In the genomic region with DNA sequence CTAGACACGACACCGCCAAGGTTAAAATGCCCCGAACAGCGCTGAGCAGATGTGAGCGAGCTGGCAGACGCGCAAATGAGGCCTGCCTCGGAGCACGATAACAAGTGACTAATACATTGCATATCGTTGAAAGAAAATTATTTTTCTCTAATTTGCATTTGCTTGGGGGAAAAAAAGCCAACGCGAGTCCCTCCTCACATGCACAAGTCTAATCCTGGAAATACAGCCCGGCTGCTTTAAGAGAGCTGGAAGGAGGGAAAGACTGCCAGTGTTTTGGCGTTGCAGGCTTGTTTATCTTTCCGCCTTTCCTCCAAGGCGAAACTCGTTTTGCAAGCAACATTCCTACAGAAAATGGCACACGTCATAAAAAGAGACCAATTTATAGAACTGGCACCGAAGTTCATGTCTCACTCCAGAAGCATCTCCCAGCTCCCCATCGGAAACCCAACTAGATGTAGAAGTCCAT, we compare ENCODE assay signal across 11 cellular contexts. TPM values are rescaled to one million over a fixed set of nuclear protein-coding genes. Genes with fewer than 3 reads are reported as not detected.
DNase-seq lines count a peak whose midpoint lies in the region; ATAC-seq and TF ChIP-seq lines count a peak whose summit lies in the region.
"Had no signal": no experiment of that assay in that cellular context is flagged by ENCODE, and none has a peak within 500 bp of the region (broad histone marks: within the 10 kb centered on the region; RNA-seq: fewer than 3 reads in every experiment).

No MANE protein-coding gene starts in this region.

- peaks cover 62% of the 10 kb centered on the region for H3K4me1 Mint-ChIP-seq in activated B cell treated with CpG ODN at 0.5 μM for 24 hours

- peaks cover 0 to 59% of the 10 kb centered on the region in 2 donors for H3K4me1 ChIP-seq in right atrium auricular region
- H3K4me1 ChIP-seq in iPS-18a (ENCODE audit: control insufficient read depth, low read depth, low read length), result peaks cover 84% of the 10 kb centered on the region
- peaks cover 16 to 84% (median 48%) of the 10 kb centered on the region in 4 donors for H3K4me1 ChIP-seq in transverse colon

- TF ChIP-seq POLR2A in transverse colon (IDR thresholded peaks at IDR 0.05), result no peak

- peak overlapping the region; percentile 44 for H3K4me3 Mint-ChIP-seq in activated B cell treated with CpG ODN at 0.5 μM for 24 hours

- WGBS in transverse colon (ENCODE audit: low coverage in 1 of 2), 2 donors, result 38 to 40% methylated on average over 5 to 20 of the region's 20 CpGs

- no peak for TF ChIP-seq EP300 in transverse colon (IDR thresholded peaks at IDR 0.05; ENCODE audit: low read depth)

- H3K36me3 ChIP-seq in right atrium auricular region (no peaks in the 10 kb centered on the region), iPS-18a (ENCODE audit: control insufficient read depth, low read depth, low read length) (no peaks in the 10 kb centered on the region), transverse colon (no peaks in the 10 kb centered on the region)

- H3K9me3 ChIP-seq in right atrium auricular region, result no peaks in the 10 kb centered on the region
- no peaks in the 10 kb centered on the region for H3K9me3 ChIP-seq in iPS-18a (ENCODE audit: control insufficient read depth, low read depth, low read length)
- no peaks in the 10 kb centered on the region for H3K9me3 ChIP-seq in transverse colon

- no peak overlapping the region for H3K27ac Mint-ChIP-seq in activated B cell treated with CpG ODN at 0.5 μM for 24 hours

- H3K27me3 Mint-ChIP-seq in activated B cell treated with CpG ODN at 0.5 μM for 24 hours, result no peaks in the 10 kb centered on the region

- in situ Hi-C loops in transverse colon (cut with MboI; ENCODE audit: low pct_ligation_motif_present in 1 of 4, low pct_unique_long_range_greater_than_20kb in 1 of 4, low sequenced_read_pairs in 3 of 4), result loop anchor here in 1 of 4 donors (10.0 kb wide), 1 partner anchor 50 kb away; no protein-coding TSS in a partner anchor

- peak; percentile 27 for ATAC-seq in Right ventricle myocardium inferior
- no peak for ATAC-seq in activated B cell treated with CpG ODN at 0.5 μM for 24 hours (ENCODE audit: low read depth)
- ATAC-seq in GM19395 (IDR thresholded peaks at IDR 0.05; ENCODE audit: unreplicated experiment), result no peak

- H3K27me3 ChIP-seq in right atrium auricular region (peaks cover 0 to under 1% of the 10 kb centered on the region in 2 donors), iPS-18a (ENCODE audit: control insufficient read depth, insufficient read depth, low read length) (peaks cover 82% of the 10 kb centered on the region), transverse colon (no peaks in the 10 kb centered on the region)

- POLR2A ChIA-PET in activated B cell treated with CpG ODN at 0.5 μM for 24 hours (lab: Charles Lee), result interaction anchor here (0.6 to 4.7 kb wide), 5 partner anchors 8 to 353 kb away, joined by 3 to 23 read pairs (median 3); a partner anchor contains a TSS

- intact Hi-C loops in Right ventricle myocardium inferior (cut with DNase I), result no loop called here
- intact Hi-C loops in activated B cell treated with CpG ODN at 0.5 μM for 24 hours (cut with micrococcal nuclease), result no loop called here
- intact Hi-C loops in transverse colon (cut with DNase I; ENCODE audit: low total_unique reads), result no loop called here

- H3K27ac ChIP-seq in right atrium auricular region, result no peak overlapping the region
- no peak overlapping the region for H3K27ac ChIP-seq in iPS-18a (ENCODE audit: low read length)
- H3K27ac ChIP-seq in transverse colon, result peak overlapping the region; percentile 59 to 83 (median 72)

- H3K4me3 ChIP-seq in right atrium auricular region, result peak overlapping the region in 1 of 2 donors; percentile 1
- peak overlapping the region; percentile 76 for H3K4me3 ChIP-seq in iPS-18a (ENCODE audit: low read length)
- no peak overlapping the region for H3K4me3 ChIP-seq in transverse colon

- H3K9me3 Mint-ChIP-seq in activated B cell treated with CpG ODN at 0.5 μM for 24 hours, result no peaks in the 10 kb centered on the region
- H3K9me3 Mint-ChIP-seq: activated naive CD4-positive, alpha-beta T cell treated with anti-CD3 and anti-CD28 coated beads, Interleukin-2, amount 50 U/mL, for 72 hours had no signal

- CTCF ChIA-PET in activated B cell treated with CpG ODN at 0.5 μM for 24 hours (lab: Charles Lee), result no interaction called here

- no peak overlapping the region for H3K9ac ChIP-seq in iPS-18a (ENCODE audit: low read length)

- peaks cover 12% of the 10 kb centered on the region for H3K36me3 Mint-ChIP-seq in activated B cell treated with CpG ODN at 0.5 μM for 24 hours (ENCODE audit: low read depth)

- DNase-seq in Right ventricle myocardium inferior (ENCODE audit: missing footprints), result no peak
- DNase-seq in right atrium auricular region (ENCODE audit: low spot score), result no peak
- no peak for DNase-seq in activated B cell treated with CpG ODN at 0.5 μM for 24 hours
- DNase-seq in transverse colon, result no peak
- DNase-seq in DMS53 (lab: John Stamatoyannopoulos, UW), result no peak
- no peak for DNase-seq in stimulated activated CD4-positive, alpha-beta T cell treated with anti-CD3 and anti-CD28 coated beads, Interleukin-1b, Interleukin-23, amount 100 ng/mL, for 48 hours
- DNase-seq: NCI-H187 treated with DMSO at 0.1 percent for 48 hours, SW 1271 had no signal

- TF ChIP-seq CTCF in right atrium auricular region (IDR thresholded peaks at IDR 0.05), result no peak
- no peak for TF ChIP-seq CTCF in activated B cell treated with CpG ODN at 0.5 μM for 24 hours (IDR thresholded peaks at IDR 0.05)
- TF ChIP-seq CTCF in transverse colon (IDR thresholded peaks at IDR 0.05), result no peak

RNA-seq across cellular contexts. Expression of a gene that starts 12.6 kb away (rescaled TPM):
- total RNA-seq in Right ventricle myocardium inferior, result 16.9 TPM
- total RNA-seq in right atrium auricular region, result 10 to 100 TPM; 24.3 to 37.1 TPM
- 59.3 and 60.4 TPM in 2 replicates for total RNA-seq in activated B cell treated with CpG ODN at 0.5 μM for 24 hours
- 10 to 100 TPM; 17.9 to 27.8 (median 20.4) TPM for total RNA-seq in transverse colon

Comparison
In these comparisons a context has a peak if more than half of its experiments do, and no peak if none do; other contexts are left out.
1. H3K27ac ChIP-seq: peak in transverse colon (4 of 4); none in right atrium auricular region (0 of 2) and iPS-18a (single experiment).